In the genomic region with DNA sequence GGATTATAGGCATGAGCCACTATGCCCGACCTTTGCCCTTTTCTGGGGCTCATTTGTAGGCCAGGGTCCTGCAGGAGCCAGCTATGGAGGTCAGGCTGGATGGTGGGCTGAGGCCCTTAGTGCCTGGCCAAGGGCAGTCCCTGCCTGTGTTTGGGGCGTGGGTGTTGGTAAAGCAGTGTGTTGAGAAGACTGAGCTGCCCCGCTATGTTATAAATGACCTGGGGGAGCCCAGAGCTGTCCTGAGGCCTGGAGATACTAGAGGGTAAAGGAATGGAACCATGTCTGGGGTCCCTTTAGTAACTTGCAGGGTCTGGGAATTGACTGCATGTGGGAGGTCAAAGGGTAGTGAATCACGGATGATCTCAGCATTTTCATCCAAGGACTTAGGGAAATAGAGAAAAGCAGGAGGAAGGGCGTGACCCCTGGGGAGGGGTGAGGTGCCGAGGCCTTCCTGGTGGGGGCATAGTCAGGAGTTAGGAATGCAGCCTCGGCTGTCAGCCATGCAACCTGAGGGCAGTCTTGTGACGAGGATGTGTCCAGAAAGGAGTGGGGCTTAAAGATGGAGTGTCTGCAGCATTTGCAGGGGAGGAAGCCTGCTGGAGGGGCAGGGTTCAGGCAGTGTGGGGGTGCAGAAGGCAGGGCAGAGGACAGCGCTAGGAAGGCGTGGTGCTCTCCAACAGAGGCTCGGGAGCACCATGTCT, we compare ENCODE assay signal across 1 cellular context.
TF ChIP-seq lines count a peak whose summit lies in the region.

No MANE protein-coding gene starts in this region.

TF ChIP-seq in HepG2, 621 proteins besides CTCF, POLR2A, EP300 and RAD21:
- TF ChIP-seq FOSL2 (CRISPR knock-in tag; IDR thresholded peaks at IDR 0.05): peak; percentile 23; the same call in 1 of the 2 replicates
- no peak for TF ChIP-seq GATA4 (IDR thresholded peaks at IDR 0.05; ENCODE audit: borderline replicate concordance, low read depth)
- TF ChIP-seq, protein P1, sequence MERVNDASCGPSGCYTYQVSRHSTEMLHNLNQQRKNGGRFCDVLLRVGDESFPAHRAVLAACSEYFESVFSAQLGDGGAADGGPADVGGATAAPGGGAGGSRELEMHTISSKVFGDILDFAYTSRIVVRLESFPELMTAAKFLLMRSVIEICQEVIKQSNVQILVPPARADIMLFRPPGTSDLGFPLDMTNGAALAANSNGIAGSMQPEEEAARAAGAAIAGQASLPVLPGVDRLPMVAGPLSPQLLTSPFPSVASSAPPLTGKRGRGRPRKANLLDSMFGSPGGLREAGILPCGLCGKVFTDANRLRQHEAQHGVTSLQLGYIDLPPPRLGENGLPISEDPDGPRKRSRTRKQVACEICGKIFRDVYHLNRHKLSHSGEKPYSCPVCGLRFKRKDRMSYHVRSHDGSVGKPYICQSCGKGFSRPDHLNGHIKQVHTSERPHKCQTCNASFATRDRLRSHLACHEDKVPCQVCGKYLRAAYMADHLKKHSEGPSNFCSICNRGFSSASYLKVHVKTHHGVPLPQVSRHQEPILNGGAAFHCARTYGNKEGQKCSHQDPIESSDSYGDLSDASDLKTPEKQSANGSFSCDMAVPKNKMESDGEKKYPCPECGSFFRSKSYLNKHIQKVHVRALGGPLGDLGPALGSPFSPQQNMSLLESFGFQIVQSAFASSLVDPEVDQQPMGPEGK (CRISPR knock-in tag; IDR thresholded peaks at IDR 0.05): no peak
